In the genomic region with DNA sequence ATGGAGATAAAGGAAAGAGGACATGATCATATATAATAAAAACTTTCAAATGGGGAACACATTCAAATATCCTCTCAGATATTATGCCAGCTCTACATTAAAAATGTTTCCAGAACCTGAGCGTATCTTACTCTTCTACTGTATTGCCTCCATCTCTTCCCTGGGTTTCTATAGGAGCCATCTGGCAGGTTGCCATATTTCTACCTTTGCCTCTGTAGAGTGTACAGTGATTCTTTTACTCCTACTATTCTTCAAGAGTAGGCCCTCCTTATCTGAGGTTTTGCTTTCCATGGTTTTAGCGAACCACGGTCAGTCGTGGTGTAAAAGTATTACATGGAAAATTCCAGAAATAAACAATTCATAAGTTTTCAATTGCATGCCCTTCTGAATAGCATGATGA, we compare ENCODE assay signal across 28 cellular contexts.
"Had no signal": no experiment of that assay in that cellular context is flagged by ENCODE, and none has a peak within 500 bp of the region (broad histone marks: within the 10 kb centered on the region; RNA-seq: fewer than 3 reads in every experiment).

No MANE protein-coding gene starts in this region.

- FAIRE-seq: endometrium, endothelial cell of umbilical vein, frontal cortex had no signal

- H3K36me3 ChIP-seq: esophagus muscularis mucosa, esophagus squamous epithelium, gastrocnemius medialis, gastroesophageal sphincter, heart left ventricle, heart right ventricle had no signal

- ATAC-seq: effector memory CD8-positive, alpha-beta T cell; esophagus mucosa; foreskin keratinocyte; gastrocnemius medialis; gastroesophageal sphincter; heart left ventricle; heart right ventricle had no signal

- H3K27ac ChIP-seq: coronary artery, dorsolateral prefrontal cortex, epithelial cell of prostate, esophagus muscularis mucosa, esophagus squamous epithelium, foreskin keratinocyte, gastrocnemius medialis, gastroesophageal sphincter, heart left ventricle, heart right ventricle, hepatocyte had no signal

- DNase-seq: cortex of kidney; dermis blood vessel endothelial cell; dorsolateral prefrontal cortex; effector CD4-positive, alpha-beta T cell; effector CD8-positive, alpha-beta T cell; effector memory CD4-positive, alpha-beta T cell; effector memory CD8-positive, alpha-beta T cell; endodermal cell; erythroblast; esophagus squamous epithelium; foreskin fibroblast; foreskin keratinocyte; foreskin melanocyte; gastrocnemius medialis; glutamatergic neuron; head of caudate nucleus; heart left ventricle; heart right ventricle; hippocampal formation had no signal

- H3K79me2 ChIP-seq: hepatocyte had no signal

- H3K9me3 ChIP-seq: esophagus muscularis mucosa, esophagus squamous epithelium, gastrocnemius medialis, heart left ventricle had no signal

- H3K4me1 ChIP-seq: esophagus muscularis mucosa, esophagus squamous epithelium, foreskin keratinocyte, gastrocnemius medialis, gastroesophageal sphincter, heart right ventricle had no signal

- H3K4me2 ChIP-seq: hepatocyte had no signal

- H3K4me3 ChIP-seq: coronary artery, dorsolateral prefrontal cortex, esophagus muscularis mucosa, esophagus squamous epithelium, gastrocnemius medialis, gastroesophageal sphincter, heart left ventricle, heart right ventricle, hepatocyte had no signal

- H2AFZ ChIP-seq: hepatocyte had no signal

- H3K27me3 ChIP-seq: dorsolateral prefrontal cortex, esophagus muscularis mucosa, esophagus squamous epithelium, foreskin keratinocyte, gastrocnemius medialis, gastroesophageal sphincter, heart left ventricle, heart right ventricle, hepatocyte had no signal
